19 cellular contexts compared by ENCODE assay signal in the genomic region with DNA sequence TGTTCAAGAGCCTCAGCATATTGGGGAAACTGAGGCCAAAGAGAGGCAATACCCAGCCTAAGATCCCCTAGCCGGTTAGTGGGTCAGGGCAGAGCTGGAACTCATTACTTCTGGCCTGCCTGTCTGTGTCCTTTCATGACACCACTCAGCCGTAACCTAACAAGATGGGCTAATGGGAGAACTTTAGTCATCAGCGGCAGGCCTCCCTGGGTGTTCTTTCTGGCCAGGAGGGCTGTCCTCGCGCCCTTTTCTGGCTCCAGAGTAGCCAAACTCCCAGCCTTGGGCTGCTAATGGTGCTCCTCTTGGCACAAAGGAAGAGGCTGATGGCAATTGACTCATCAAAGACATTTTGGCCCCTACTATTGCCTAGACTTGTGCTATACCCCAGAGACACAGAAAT.
"Had no signal": no experiment of that assay in that cellular context is flagged by ENCODE, and none has a peak within 500 bp of the region (broad histone marks: within the 10 kb centered on the region; RNA-seq: fewer than 3 reads in every experiment).

No MANE protein-coding gene starts in this region.

- H3K27ac ChIP-seq: body of pancreas, epithelial cell of prostate, foreskin keratinocyte, neutrophil, pancreas, right lobe of liver, skin epidermis, tibial nerve had no signal

- H3K36me3 ChIP-seq: neutrophil, pancreas, right lobe of liver, tibial nerve had no signal

- DNase-seq: activated CD4-positive, alpha-beta T cell treated with anti-CD3 and anti-CD28 coated beads for 1 hour; activated gamma-delta T cell treated with Interleukin-2 at 50 U/mL for 16 hours; activated T-cell treated with anti-CD3 and anti-CD28 coated beads, Interleukin-2, amount 50 U/mL, for 1 hour; anterior cingulate cortex; body of pancreas; foreskin keratinocyte; glutamatergic neuron; hypothalamus; left ventricle myocardium superior; mammary epithelial cell; natural killer cell; pancreas; right lobe of liver; stimulated activated CD4-positive, alpha-beta T cell treated with anti-CD3 and anti-CD28 coated beads, Interleukin-1b, Interleukin-23, amount 100 ng/mL, for 48 hours; stimulated activated naive CD8-positive, alpha-beta T cell treated with anti-CD3 and anti-CD28 coated beads, Interleukin-15, amount 100 ng/mL, for 72 hours had no signal

- H3K4me1 ChIP-seq: body of pancreas, foreskin keratinocyte, pancreas, right lobe of liver had no signal

- H3K4me3 ChIP-seq: body of pancreas, pancreas, right lobe of liver, skin epidermis, tibial nerve had no signal

- H3K27me3 ChIP-seq: body of pancreas, pancreas had no signal

- ATAC-seq: body of pancreas; foreskin keratinocyte; left ventricle myocardium superior; natural killer cell; pancreas; right lobe of liver; stimulated activated naive CD8-positive, alpha-beta T cell treated with anti-CD3 and anti-CD28 coated beads, Interleukin-15, amount 100 ng/mL, for 72 hours had no signal

- H3K9me3 ChIP-seq: body of pancreas, neutrophil, pancreas, right lobe of liver, tibial nerve had no signal
